Comparison of ENCODE assay signal across 8 cellular contexts in genomic region chr5:150779397-150780179, GRCh38. TPM values are rescaled to one million over a fixed set of nuclear protein-coding genes. Genes with fewer than 3 reads are reported as not detected.
A peak's percentile ranks its signal among the peaks of the same experiment; 100 is the strongest.
DNase-seq lines count a peak whose midpoint lies in the region; ATAC-seq, FAIRE-seq and TF ChIP-seq lines count a peak whose summit lies in the region.

No MANE protein-coding gene starts in this region.

- no peak for TF ChIP-seq EP300 in HepG2 (IDR thresholded peaks at IDR 0.05; ENCODE audit: low read depth in 2 of 2, low read length in 2 of 2)
- TF ChIP-seq EP300 in HepG2 (CRISPR knock-in tag; IDR thresholded peaks at IDR 0.05; ENCODE audit: borderline replicate concordance) = no peak

- H3K4me3 ChIP-seq in BLaER1 = peak overlapping the region; percentile 87
- H3K4me3 ChIP-seq in HepG2 (replicated peaks in 1 of 3; ENCODE audit: insufficient read depth in 1 of 3, low read depth in 2 of 3, low read length in 3 of 3) = peak overlapping the region; percentile 74 to 90 (median 79)
- H3K4me3 ChIP-seq in upper lobe of right lung = peak overlapping the region; percentile 77

- H4K20me1 ChIP-seq in BLaER1 (no peaks in the 10 kb centered on the region), HepG2 (ENCODE audit: insufficient read depth, low read length) (no peaks in the 10 kb centered on the region)

- intact Hi-C loops in HepG2 (cut with micrococcal nuclease; ENCODE audit: unreplicated experiment) = loop anchor here (1.0 to 5.0 kb wide), 2 partner anchors 79 to 217 kb away; no protein-coding TSS in a partner anchor
- intact Hi-C loops in upper lobe of right lung (cut with DNase I) = no loop called here

- CTCF ChIA-PET in HepG2 (lab: Yijun Ruan, JAX; ENCODE audit: low intra/inter-chr PET ratio, low total read pairs) = interaction anchor here (1.1 kb wide), 1 partner anchor 21 kb away, joined by 3 read pairs; no protein-coding TSS in a partner anchor

- no peak for TF ChIP-seq POLR2A in HepG2 (IDR thresholded peaks at IDR 0.05; ENCODE audit: insufficient read depth in 1 of 2, low read depth in 2 of 2, low read length in 2 of 2)

- H3K4me3 Mint-ChIP-seq in activated naive CD8-positive, alpha-beta T cell treated with anti-CD3 and anti-CD28 coated beads, Interleukin-2, amount 50 U/mL, for 24 hours = peak overlapping the region; percentile 97

- BruUV-seq in HepG2 (replicated peaks; lab: Mats Ljungman, UMichigan) = no TSS peak

- no peak for FAIRE-seq in HepG2 (lab: Jason Lieb, UNC)

- H3K36me3 ChIP-seq in BLaER1 (no peaks in the 10 kb centered on the region), HepG2 (replicated peaks in 1 of 2; ENCODE audit: control insufficient read depth in 1 of 2, insufficient read depth in 2 of 2, low read length in 2 of 2) (no peaks in the 10 kb centered on the region), upper lobe of right lung (no peaks in the 10 kb centered on the region)

- H3K79me2 ChIP-seq in HepG2 (ENCODE audit: insufficient read depth, low read length) = peaks cover 51% of the 10 kb centered on the region

- DNase-seq in activated naive CD8-positive, alpha-beta T cell treated with anti-CD3 and anti-CD28 coated beads, Interleukin-2, amount 50 U/mL, for 24 hours = no peak
- no peak for DNase-seq in HepG2 (ENCODE audit: low spot score)
- no peak for DNase-seq in upper lobe of right lung
- no peak for DNase-seq in AML-193 (lab: John Stamatoyannopoulos, UW)
- no peak for DNase-seq in NCI-H226

- H3K9ac ChIP-seq in BLaER1 (peak overlapping the region; percentile 88), HepG2 (ENCODE audit: insufficient read depth, low read depth, low read length) (peak overlapping the region; percentile 74)

- H3K4me1 Mint-ChIP-seq in activated naive CD8-positive, alpha-beta T cell treated with anti-CD3 and anti-CD28 coated beads, Interleukin-2, amount 50 U/mL, for 24 hours = peaks cover 66% of the 10 kb centered on the region

- H3K27ac ChIP-seq in BLaER1 = peak overlapping the region; percentile 91
- H3K27ac ChIP-seq in HepG2 (ENCODE audit: extremely low read length, insufficient read depth, low read length) = peak overlapping the region; percentile 19
- H3K27ac ChIP-seq in upper lobe of right lung = peak overlapping the region; percentile 93

- no peak for TF ChIP-seq CTCF in HepG2 (CRISPR knock-in tag; IDR thresholded peaks at IDR 0.05)
- TF ChIP-seq CTCF in upper lobe of right lung (IDR thresholded peaks at IDR 0.05) = no peak

- WGBS in HepG2 (ENCODE audit: low lambda C conversion rate) = 67% methylated on average over 8 of the region's 13 CpGs

- no peaks in the 10 kb centered on the region for H3K27me3 ChIP-seq in BLaER1
- no peaks in the 10 kb centered on the region; a peak in 1 of 5 replicates for H3K27me3 ChIP-seq in HepG2 (ENCODE audit: control insufficient read depth in 1 of 2, insufficient read depth in 2 of 2, low read length in 2 of 2)
- no peaks in the 10 kb centered on the region for H3K27me3 ChIP-seq in upper lobe of right lung

- peaks cover 4% of the 10 kb centered on the region for H3K27me3 Mint-ChIP-seq in activated naive CD8-positive, alpha-beta T cell treated with anti-CD3 and anti-CD28 coated beads, Interleukin-2, amount 50 U/mL, for 24 hours

- peak overlapping the region; percentile 91 for H3K27ac Mint-ChIP-seq in activated naive CD8-positive, alpha-beta T cell treated with anti-CD3 and anti-CD28 coated beads, Interleukin-2, amount 50 U/mL, for 24 hours

- H3K4me2 ChIP-seq in BLaER1 (peak overlapping the region; percentile 89), HepG2 (ENCODE audit: low read depth, low read length) (peak overlapping the region; percentile 98)

- peak; percentile 8 for ATAC-seq in HG02870 (IDR thresholded peaks at IDR 0.05; ENCODE audit: unreplicated experiment)
- no peak for ATAC-seq in activated naive CD8-positive, alpha-beta T cell treated with anti-CD3 and anti-CD28 coated beads, Interleukin-2, amount 50 U/mL, for 24 hours
- ATAC-seq in HepG2 = no peak
- no peak for ATAC-seq in upper lobe of right lung
- no peak for ATAC-seq in GM18873 (IDR thresholded peaks at IDR 0.05; ENCODE audit: low FRiP score, unreplicated experiment)

- no peaks in the 10 kb centered on the region for H3K9me3 ChIP-seq in BLaER1
- no peaks in the 10 kb centered on the region for H3K9me3 ChIP-seq in HepG2 (ENCODE audit: low read length)
- H3K9me3 ChIP-seq in upper lobe of right lung = no peaks in the 10 kb centered on the region

- no peaks in the 10 kb centered on the region for H3K9me3 Mint-ChIP-seq in activated naive CD8-positive, alpha-beta T cell treated with anti-CD3 and anti-CD28 coated beads, Interleukin-2, amount 50 U/mL, for 24 hours

- POLR2A ChIA-PET in HepG2 (lab: Yijun Ruan, JAX) = interaction anchor here (1.9 to 3.2 kb wide), 6 partner anchors 8 to 79 kb away, joined by 5 to 25 read pairs (median 16); partner anchors contain the start of genes DCTN4 and RBM22

- no peak overlapping the region for H2AFZ ChIP-seq in HepG2 (ENCODE audit: low read length)

- no peaks in the 10 kb centered on the region for H3K36me3 Mint-ChIP-seq in activated naive CD8-positive, alpha-beta T cell treated with anti-CD3 and anti-CD28 coated beads, Interleukin-2, amount 50 U/mL, for 24 hours (ENCODE audit: low read depth)

- no peak for TF ChIP-seq RAD21 in HepG2 (CRISPR knock-in tag; IDR thresholded peaks at IDR 0.05)

- H3K4me1 ChIP-seq in BLaER1 = peaks cover 75% of the 10 kb centered on the region
- peaks cover 67% of the 10 kb centered on the region for H3K4me1 ChIP-seq in HepG2 (ENCODE audit: insufficient read depth, low read length)
- H3K4me1 ChIP-seq in upper lobe of right lung = peaks cover 59% of the 10 kb centered on the region

- in situ Hi-C loops in HepG2 (cut with HindIII; ENCODE audit: extremely low pct_ligation_motif_present, low pct_unique_long_range_greater_than_20kb) = no loop called here

TF ChIP-seq in HepG2, 621 proteins besides CTCF, POLR2A, EP300 and RAD21 (continues in another document):
- no peak for TF ChIP-seq ZNF484 (CRISPR knock-in tag; IDR thresholded peaks at IDR 0.05; ENCODE audit: borderline replicate concordance, low read depth)
- no peak for TF ChIP-seq ZNF335 (CRISPR knock-in tag; IDR thresholded peaks at IDR 0.05)
- peak; percentile 9 for TF ChIP-seq ZEB1 (IDR thresholded peaks at IDR 0.05; ENCODE audit: insufficient replicate concordance, low read depth)
- no peak for TF ChIP-seq ZNF333 (CRISPR knock-in tag; IDR thresholded peaks at IDR 0.05; ENCODE audit: borderline replicate concordance)
- TF ChIP-seq, protein P1, sequence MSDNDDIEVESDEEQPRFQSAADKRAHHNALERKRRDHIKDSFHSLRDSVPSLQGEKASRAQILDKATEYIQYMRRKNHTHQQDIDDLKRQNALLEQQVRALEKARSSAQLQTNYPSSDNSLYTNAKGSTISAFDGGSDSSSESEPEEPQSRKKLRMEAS (IDR thresholded peaks at IDR 0.05) = no peak; the same call in 1 of the 2 replicates

RNA-seq across cellular contexts. Expression of gene SMIM3, which starts 1.0 kb away (rescaled TPM):
- total RNA-seq in HepG2 (2016; rRNA removed; fragmentation: Illumina TruSeq; extraction: Trizol) = 11.6 and 14.1 TPM in 2 replicates
- total RNA-seq in HepG2 (2016; cell fraction: cytosol; rRNA removed; fragmentation: Illumina TruSeq; extraction: Trizol; ENCODE audit: low read depth) = 17.2 and 21.9 TPM in 2 replicates
- 12.8 and 13.2 TPM in 2 replicates for total RNA-seq in HepG2 (2016; cell fraction: insoluble cytoplasmic fraction; rRNA removed; fragmentation: Illumina TruSeq; extraction: Trizol)
- 26.9 and 32.8 TPM in 2 replicates for total RNA-seq in HepG2 (2016; cell fraction: membrane; rRNA removed; fragmentation: Illumina TruSeq; extraction: Trizol)
- total RNA-seq in HepG2 (2016; cell fraction: nucleus; rRNA removed; fragmentation: Illumina TruSeq; extraction: Trizol) = 5.2 and 6.0 TPM in 2 replicates
- polyA plus RNA-seq in HepG2 (2011; rRNA removed) = 71.3 and 96.7 TPM in 2 replicates
- 110 and 111 TPM in 2 replicates for polyA plus RNA-seq in HepG2 (2011; cell fraction: cytosol; rRNA removed)
- polyA plus RNA-seq in HepG2 (2011; cell fraction: nucleus; rRNA removed) = 25.5 and 30.6 TPM in 2 replicates
- polyA plus RNA-seq in HepG2 (2012) = 81.2 and 85.5 TPM in 2 replicates
- polyA plus RNA-seq in HepG2 (2016; cell fraction: cytosol; fragmentation: Illumina TruSeq; extraction: Trizol; ENCODE audit: low read depth) = 17.8 and 26.6 TPM in 2 replicates
- 12.2 and 14.7 TPM in 2 replicates for polyA plus RNA-seq in HepG2 (2016; cell fraction: insoluble cytoplasmic fraction; fragmentation: Illumina TruSeq; extraction: Trizol; ENCODE audit: low read depth)
- polyA plus RNA-seq in HepG2 (2016; cell fraction: membrane; fragmentation: Illumina TruSeq; extraction: Trizol; ENCODE audit: low read depth) = 22.1 and 31.4 TPM in 2 replicates
- 8.9 and 9.4 TPM in 2 replicates for polyA plus RNA-seq in HepG2 (2016; cell fraction: nucleus; fragmentation: Illumina TruSeq; extraction: Trizol; ENCODE audit: insufficient read depth, low read depth)
- polyA minus RNA-seq in HepG2 (2011; rRNA and poly(A)+ RNA removed; ENCODE audit: low replicate concordance) = 0.09 and 62.7 TPM in 2 replicates
- 32.4 and 33.9 TPM in 2 replicates for polyA minus RNA-seq in HepG2 (2011; cell fraction: cytosol; rRNA and poly(A)+ RNA removed)
- polyA minus RNA-seq in HepG2 (2011; cell fraction: nucleus; rRNA and poly(A)+ RNA removed) = 9.8 and 12.9 TPM in 2 replicates
- total RNA-seq in upper lobe of right lung = 28.3 TPM

RNA-seq across cellular contexts. Expression of gene DCTN4, which starts 20.8 kb away (rescaled TPM):
- 26.9 and 39.7 TPM in 2 replicates for total RNA-seq in HepG2 (2016; rRNA removed; fragmentation: Illumina TruSeq; extraction: Trizol)
- total RNA-seq in HepG2 (2016; cell fraction: cytosol; rRNA removed; fragmentation: Illumina TruSeq; extraction: Trizol; ENCODE audit: low read depth) = 3.5 and 5.2 TPM in 2 replicates
- total RNA-seq in HepG2 (2016; cell fraction: insoluble cytoplasmic fraction; rRNA removed; fragmentation: Illumina TruSeq; extraction: Trizol) = 28.4 and 40.9 TPM in 2 replicates
- 16.8 and 20.1 TPM in 2 replicates for total RNA-seq in HepG2 (2016; cell fraction: membrane; rRNA removed; fragmentation: Illumina TruSeq; extraction: Trizol)
- 29.2 and 37.4 TPM in 2 replicates for total RNA-seq in HepG2 (2016; cell fraction: nucleus; rRNA removed; fragmentation: Illumina TruSeq; extraction: Trizol)
- polyA plus RNA-seq in HepG2 (2011; rRNA removed) = 21.5 and 24.1 TPM in 2 replicates
- 17.3 and 22.7 TPM in 2 replicates for polyA plus RNA-seq in HepG2 (2011; cell fraction: cytosol; rRNA removed)
- 18.6 and 20.3 TPM in 2 replicates for polyA plus RNA-seq in HepG2 (2011; cell fraction: nucleus; rRNA removed)
- 18.3 and 23.7 TPM in 2 replicates for polyA plus RNA-seq in HepG2 (2012)
- polyA plus RNA-seq in HepG2 (2016; cell fraction: cytosol; fragmentation: Illumina TruSeq; extraction: Trizol; ENCODE audit: low read depth) = 1.7 and 1.8 TPM in 2 replicates
- 42.0 and 42.5 TPM in 2 replicates for polyA plus RNA-seq in HepG2 (2016; cell fraction: insoluble cytoplasmic fraction; fragmentation: Illumina TruSeq; extraction: Trizol; ENCODE audit: low read depth)
- polyA plus RNA-seq in HepG2 (2016; cell fraction: membrane; fragmentation: Illumina TruSeq; extraction: Trizol; ENCODE audit: low read depth) = 7.3 and 8.7 TPM in 2 replicates
- 24.5 and 29.7 TPM in 2 replicates for polyA plus RNA-seq in HepG2 (2016; cell fraction: nucleus; fragmentation: Illumina TruSeq; extraction: Trizol; ENCODE audit: insufficient read depth, low read depth)
- polyA minus RNA-seq in HepG2 (2011; rRNA and poly(A)+ RNA removed; ENCODE audit: low replicate concordance) = 41.6 and 54.4 TPM in 2 replicates
- 26.7 and 27.0 TPM in 2 replicates for polyA minus RNA-seq in HepG2 (2011; cell fraction: cytosol; rRNA and poly(A)+ RNA removed)
- polyA minus RNA-seq in HepG2 (2011; cell fraction: nucleus; rRNA and poly(A)+ RNA removed) = 59.4 and 66.0 TPM in 2 replicates
- 68.5 TPM for total RNA-seq in upper lobe of right lung

Comparison
In these comparisons a context has a peak if more than half of its experiments do, and no peak if none do; other contexts are left out.
1. H3K27ac ChIP-seq: peak in every context shown above with its lines; median percentile 93 in upper lobe of right lung; 91 in BLaER1; 19 in HepG2.